11 cellular contexts compared by ENCODE assay signal in genomic region chr22:17779286-17780115, GRCh38. TPM values are rescaled to one million over a fixed set of nuclear protein-coding genes. Genes with fewer than 3 reads are reported as not detected.
DNase-seq lines count a peak whose midpoint lies in the region; ATAC-seq, FAIRE-seq and TF ChIP-seq lines count a peak whose summit lies in the region.
"Had no signal": no experiment of that assay in that cellular context is flagged by ENCODE, and none has a peak within 500 bp of the region (broad histone marks: within the 10 kb centered on the region; RNA-seq: fewer than 3 reads in every experiment).

No MANE protein-coding gene starts in this region.

- H3K79me1 ChIP-seq in H9 (ENCODE audit: insufficient read depth, low read depth, low read length, poor library complexity, severe bottlenecking) = no peaks in the 10 kb centered on the region

- H3K9me3 Mint-ChIP-seq in astrocyte (ENCODE audit: unreplicated experiment) (no peaks in the 10 kb centered on the region), H9 (no peaks in the 10 kb centered on the region; a peak in 2 of 5 replicates)

- H3K27me3 ChIP-seq in DOHH2 (ENCODE audit: control insufficient read depth, low read length) = no peaks in the 10 kb centered on the region
- no peaks in the 10 kb centered on the region for H3K27me3 ChIP-seq in astrocyte (ENCODE audit: insufficient read depth, low read length)
- H3K27me3 ChIP-seq in aorta (ENCODE audit: control insufficient read depth in 1 of 2, insufficient read depth in 2 of 2, low read length in 1 of 2) = no peaks in the 10 kb centered on the region
- no peaks in the 10 kb centered on the region for H3K27me3 ChIP-seq in H9 (ENCODE audit: insufficient read depth, low read length)

- H3K36me3 Mint-ChIP-seq in astrocyte (ENCODE audit: low read depth, unreplicated experiment) (peaks cover 2% of the 10 kb centered on the region), H9 (ENCODE audit: insufficient read depth in 1 of 3, low read depth in 3 of 3) (no peaks in the 10 kb centered on the region; a peak in 1 of 7 replicates)

- peaks cover 9% of the 10 kb centered on the region for H3K4me1 Mint-ChIP-seq in astrocyte (ENCODE audit: low read depth, unreplicated experiment)
- H3K4me1 Mint-ChIP-seq in H9 = peaks cover 19 to 29% of the 10 kb centered on the region in 2 experiments

- H3T11ph ChIP-seq in H9 (ENCODE audit: low read length) = no peak overlapping the region

- H3K27ac Mint-ChIP-seq in astrocyte (ENCODE audit: unreplicated experiment) (no peak overlapping the region), H9 (0 out of 7 replicates have a peak overlapping the region, but pooled peaks of 1 of the 3 experiments have one; percentile 24)

- TF ChIP-seq CTCF in DOHH2 (IDR thresholded peaks at IDR 0.05; ENCODE audit: low read depth, low read length, poor library complexity, severe bottlenecking) (no peak), astrocyte (IDR thresholded peaks at IDR 0.05; ENCODE audit: insufficient read depth, low read depth, low read length) (no peak), H9 (conservative IDR thresholded peaks at IDR 0.05) (no peak)

- no peak overlapping the region for H2BK5ac ChIP-seq in H9 (ENCODE audit: insufficient read length, low read length)

- peaks cover 10% of the 10 kb centered on the region for H3F3A ChIP-seq in DOHH2 (ENCODE audit: control insufficient read depth, insufficient read depth)

- H4K20me1 ChIP-seq in DOHH2 (ENCODE audit: control insufficient read depth, insufficient read depth, low read depth, low read length) (no peaks in the 10 kb centered on the region), astrocyte (ENCODE audit: insufficient read depth, low read length) (no peaks in the 10 kb centered on the region), H9 (ENCODE audit: control insufficient read depth, insufficient read depth, insufficient read length) (no peaks in the 10 kb centered on the region)

- H3K27ac ChIP-seq in DOHH2 (ENCODE audit: low read depth, low read length) = no peak overlapping the region
- H3K27ac ChIP-seq in astrocyte (ENCODE audit: low read depth, low read length) = no peak overlapping the region
- no peak overlapping the region for H3K27ac ChIP-seq in aorta (ENCODE audit: low read depth in 1 of 2, low read length in 2 of 2)
- H3K27ac ChIP-seq in H9 (ENCODE audit: insufficient read length, low read depth, low read length) = no peak overlapping the region

- H3K9me3 ChIP-seq in DOHH2 (ENCODE audit: control insufficient read depth, insufficient read depth, low read length) = no peaks in the 10 kb centered on the region
- H3K9me3 ChIP-seq in astrocyte (ENCODE audit: insufficient read depth, low read depth, low read length) = no peaks in the 10 kb centered on the region
- no peaks in the 10 kb centered on the region for H3K9me3 ChIP-seq in aorta (ENCODE audit: control insufficient read depth, low read length)
- no peaks in the 10 kb centered on the region for H3K9me3 ChIP-seq in H9 (ENCODE audit: control insufficient read depth, low read depth, low read length)

- H3K4me3 ChIP-seq in DOHH2 (ENCODE audit: low read length) (no peak overlapping the region), astrocyte (ENCODE audit: insufficient read depth, low read depth, low read length) (no peak overlapping the region), aorta (ENCODE audit: low read length in 2 of 2) (no peak overlapping the region)

- peaks cover 62% of the 10 kb centered on the region for H3K4me1 ChIP-seq in DOHH2 (ENCODE audit: control insufficient read depth, low read length)
- H3K4me1 ChIP-seq in astrocyte (ENCODE audit: insufficient read depth, low read length) = peaks cover 18% of the 10 kb centered on the region
- no peaks in the 10 kb centered on the region for H3K4me1 ChIP-seq in aorta (ENCODE audit: control insufficient read depth in 1 of 2, insufficient read depth in 2 of 2, low read length in 2 of 2)
- H3K4me1 ChIP-seq in H9 (ENCODE audit: insufficient read depth, low read length) = no peaks in the 10 kb centered on the region

- no peak overlapping the region for H4K5ac ChIP-seq in H9 (ENCODE audit: insufficient read length, low read depth, low read length)

- no peak for DNase-seq in astrocyte (ENCODE audit: low read depth)
- DNase-seq in stimulated activated naive CD4-positive, alpha-beta T cell treated with Interleukin-2 at 50 U/mL for 16 hours (lab: John Stamatoyannopoulos, UW) = no peak
- no peak for DNase-seq in aorta
- no peak for DNase-seq in NCI-H1417 treated with DMSO at 0.1 percent for 48 hours (lab: John Stamatoyannopoulos, UW)
- DNase-seq in H9 = no peak
- DNase-seq: head of caudate nucleus, NCI-H446 had no signal

- no peak overlapping the region for H4K8ac ChIP-seq in H9 (replicated peaks; ENCODE audit: insufficient read length, low read depth, low read length)

- no peak overlapping the region for H2BK20ac ChIP-seq in H9 (ENCODE audit: low read depth, low read length, poor library complexity, severe bottlenecking)

- H3K27me3 Mint-ChIP-seq in astrocyte (ENCODE audit: low read depth, unreplicated experiment) = peaks cover 27% of the 10 kb centered on the region
- peaks cover 29% of the 10 kb centered on the region for H3K27me3 Mint-ChIP-seq in H9 (ENCODE audit: low read depth)

- no peak overlapping the region for H3K56ac ChIP-seq in H9 (ENCODE audit: insufficient read length, low read depth, low read length)

- intact Hi-C loops in aorta (cut with DNase I) = no loop called here

- H3K4me3 Mint-ChIP-seq in astrocyte (ENCODE audit: unreplicated experiment) = peak overlapping the region; percentile 20
- no peak overlapping the region; a peak in 1 of 5 replicates for H3K4me3 Mint-ChIP-seq in H9

- no peak overlapping the region for H2AK5ac ChIP-seq in H9 (ENCODE audit: insufficient read length, low read length)

- no peak overlapping the region for H3K14ac ChIP-seq in H9 (ENCODE audit: insufficient read depth, low read length)

- 85 to 87% methylated on average over 26 to 27 of the region's 27 CpGs for WGBS in aorta, 2 donors
- no CpG with 5 or more reads among the region's 27 CpGs for WGBS in H9 (ENCODE audit: extremely low coverage, insufficient read length, low lambda C conversion rate)

- H4K91ac ChIP-seq in H9 (ENCODE audit: insufficient read length, low read depth, low read length) = no peak overlapping the region

- no peak overlapping the region for H3K23ac ChIP-seq in H9 (ENCODE audit: insufficient read length, low read depth, low read length)

- H3K9ac ChIP-seq in astrocyte (ENCODE audit: low read length) (no peak overlapping the region), H9 (ENCODE audit: extremely low read depth, insufficient read length, low read length) (no peak overlapping the region)

- ATAC-seq in GM19043 (IDR thresholded peaks at IDR 0.05; ENCODE audit: low read depth, unreplicated experiment) = peak; percentile 42
- peak; percentile 42 for ATAC-seq in HG03520 (IDR thresholded peaks at IDR 0.05; ENCODE audit: unreplicated experiment)
- ATAC-seq in aorta (ENCODE audit: low FRiP score) = no peak

- H3K4me2 ChIP-seq in DOHH2 (ENCODE audit: low read length) = peak overlapping the region; percentile 95
- H3K4me2 ChIP-seq in astrocyte (ENCODE audit: low read length) = no peak overlapping the region
- H3K4me2 ChIP-seq in H9 (ENCODE audit: insufficient read depth, insufficient read length, low read length) = no peak overlapping the region

- H2AFZ ChIP-seq in astrocyte (ENCODE audit: low read depth, low read length) (no peak overlapping the region), H9 (ENCODE audit: low read length) (no peak overlapping the region)

- no peaks in the 10 kb centered on the region for H3K23me2 ChIP-seq in H9 (ENCODE audit: insufficient read length, low read depth, low read length, poor library complexity, severe bottlenecking)

- FAIRE-seq in astrocyte (lab: Jason Lieb, UNC) = no peak
- FAIRE-seq: bronchial epithelial cell had no signal

- no peaks in the 10 kb centered on the region for H3K9me2 ChIP-seq in DOHH2 (replicated peaks; ENCODE audit: control insufficient read depth, low read length)

- no peak overlapping the region for H2BK15ac ChIP-seq in H9 (ENCODE audit: low read depth, low read length)

- no peak overlapping the region for H2BK120ac ChIP-seq in H9 (ENCODE audit: low read depth, low read length, poor library complexity, severe bottlenecking)

- no peak overlapping the region for H3K18ac ChIP-seq in H9 (ENCODE audit: insufficient read length, low read depth, low read length)

- H3K4ac ChIP-seq in H9 (ENCODE audit: low read depth, low read length) = no peak overlapping the region

- H3K79me2 ChIP-seq in DOHH2 (ENCODE audit: control insufficient read depth, low read length) (peaks cover 19% of the 10 kb centered on the region), astrocyte (ENCODE audit: insufficient read depth, low read length) (no peaks in the 10 kb centered on the region), H9 (ENCODE audit: insufficient read depth, low read length) (no peaks in the 10 kb centered on the region)

- H2BK12ac ChIP-seq in H9 (ENCODE audit: insufficient read length, low read depth, low read length) = no peak overlapping the region

- H3K36me3 ChIP-seq in DOHH2 (ENCODE audit: control insufficient read depth, low read length) (no peaks in the 10 kb centered on the region), astrocyte (ENCODE audit: insufficient read depth, low read length) (no peaks in the 10 kb centered on the region), aorta (ENCODE audit: control insufficient read depth in 1 of 2, insufficient read depth in 2 of 2, low read length in 1 of 2) (no peaks in the 10 kb centered on the region)

RNA-seq across cellular contexts. Expression of gene BID, which starts 5.2 kb away (rescaled TPM):
- total RNA-seq in astrocyte = 30.5 and 35.1 TPM in 2 replicates
- 10 to 100 TPM; 11.5 to 12.7 TPM for total RNA-seq in aorta
- 1 to 10 TPM; 8.1 to 8.4 TPM for polyA plus RNA-seq in aorta
- 23.2 and 25.5 TPM in 2 replicates for total RNA-seq in H9 (2021)
